32 cellular contexts compared by ENCODE assay signal in the genomic region with DNA sequence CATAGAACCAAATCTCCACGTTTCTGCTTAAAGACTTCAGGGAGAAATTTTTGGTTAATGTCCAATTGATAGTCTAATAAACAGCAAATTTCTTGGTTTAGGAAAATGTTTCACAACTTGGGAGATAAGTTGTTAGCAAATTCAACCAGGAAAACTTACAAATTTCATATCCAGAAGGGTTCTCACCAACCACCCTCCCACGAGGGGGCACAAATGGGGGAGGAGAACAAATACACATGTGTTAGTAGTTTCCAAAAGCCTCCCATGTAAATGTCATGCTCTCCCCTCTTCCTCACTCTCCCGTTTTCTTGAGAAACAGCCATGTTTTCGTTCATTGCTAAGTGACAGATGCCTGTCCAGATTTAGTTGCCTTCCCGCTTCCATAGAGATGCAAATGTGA.
"Had no signal": no experiment of that assay in that cellular context is flagged by ENCODE, and none has a peak within 500 bp of the region (broad histone marks: within the 10 kb centered on the region; RNA-seq: fewer than 3 reads in every experiment).

No MANE protein-coding gene starts in this region.

- H3K4me3 ChIP-seq: neural progenitor cell, ovary, psoas muscle, right atrium auricular region, skin epidermis, smooth muscle cell, spleen, suprapubic skin, testis, tibial artery, transverse colon, upper lobe of right lung, uterus had no signal

- H3K36me3 Mint-ChIP-seq: natural killer cell had no signal

- ATAC-seq: naive thymus-derived CD4-positive, alpha-beta T cell; natural killer cell; psoas muscle; sciatic nerve; stimulated activated memory B cell treated with anti-CD40 and anti-IgM and Interleukin-4, amounts not matched to agents 10 μg/mL and 1 μg/mL and 100 μg/mL, for 72 hours; stimulated activated naive CD8-positive, alpha-beta T cell treated with anti-CD3 and anti-CD28 coated beads, Interleukin-15, amount 100 ng/mL, for 72 hours; stimulated activated naive CD8-positive, alpha-beta T cell treated with anti-CD3 and anti-CD28 coated beads, Interleukin-15, Interleukin-2, amounts not matched to agents 100 U/mL and 50 U/mL, for 24 hours; upper lobe of right lung had no signal

- H3K4me2 ChIP-seq: neural progenitor cell, smooth muscle cell had no signal

- H3K27ac ChIP-seq: neural progenitor cell, parathyroid adenoma, psoas muscle, right atrium auricular region, skin epidermis, spleen, suprapubic skin, testis, tibial artery, transverse colon, upper lobe of right lung, uterus had no signal

- H3K79me2 ChIP-seq: parathyroid adenoma had no signal

- H3K4me1 Mint-ChIP-seq: naive thymus-derived CD4-positive, alpha-beta T cell; natural killer cell; nephron; neural progenitor cell; stimulated activated memory B cell treated with anti-CD40 and anti-IgM and Interleukin-4, amounts not matched to agents 10 μg/mL and 1 μg/mL and 100 μg/mL, for 72 hours; stimulated activated naive CD8-positive, alpha-beta T cell treated with anti-CD3 and anti-CD28 coated beads, Interleukin-15, amount 100 ng/mL, for 72 hours had no signal

- H3K9me3 Mint-ChIP-seq: nephron had no signal

- H3K9ac ChIP-seq: neural progenitor cell, parathyroid adenoma had no signal

- H3K27ac Mint-ChIP-seq: naive thymus-derived CD4-positive, alpha-beta T cell; natural killer cell; nephron; neural progenitor cell; progenitor cell of endocrine pancreas; stimulated activated memory B cell treated with anti-CD40 and anti-IgM and Interleukin-4, amounts not matched to agents 10 μg/mL and 1 μg/mL and 100 μg/mL, for 72 hours; stimulated activated naive CD8-positive, alpha-beta T cell treated with anti-CD3 and anti-CD28 coated beads, Interleukin-15, amount 100 ng/mL, for 72 hours; type B pancreatic cell had no signal

- H3K9me3 ChIP-seq: ovary, psoas muscle, right atrium auricular region, suprapubic skin, testis, tibial artery, transverse colon, upper lobe of right lung, uterus had no signal

- H3K27me3 ChIP-seq: neural progenitor cell, ovary, right atrium auricular region, suprapubic skin, testis, tibial artery, transverse colon, upper lobe of right lung, uterus had no signal

- H2AFZ ChIP-seq: neural progenitor cell, parathyroid adenoma had no signal

- H3K27me3 Mint-ChIP-seq: progenitor cell of endocrine pancreas, type B pancreatic cell had no signal

- DNase-seq: naive thymus-derived CD4-positive, alpha-beta T cell; natural killer cell; occipital lobe; psoas muscle; retina; spleen; stimulated activated CD4-positive, alpha-beta T cell treated with anti-CD3 and anti-CD28 coated beads, Interleukin-12 subunit alpha, Interleukin-12 subunit beta, amount 100 ng/mL, for 4 hours; stimulated activated CD4-positive, alpha-beta T cell treated with anti-CD3 and anti-CD28 coated beads, Interleukin-1b, Interleukin-23, amount 100 ng/mL, for 48 hours; stimulated activated CD4-positive, alpha-beta T cell treated with anti-CD3 and anti-CD28 coated beads, Interleukin-4, amount 100 ng/mL, for 1 hour; stimulated activated CD4-positive, alpha-beta T cell treated with anti-CD3 and anti-CD28 coated beads, Interleukin-4, amount 100 ng/mL, for 4 hours; stimulated activated CD8-positive, alpha-beta memory T cell treated with anti-CD3 and anti-CD28 coated beads, Interleukin-4, amount 100 ng/mL, for 48 hours; stimulated activated naive CD4-positive, alpha-beta T cell; stimulated activated naive CD8-positive, alpha-beta T cell treated with anti-CD3 and anti-CD28 coated beads, Interleukin-15, amount 100 ng/mL, for 72 hours; stimulated activated naive CD8-positive, alpha-beta T cell treated with anti-CD3 and anti-CD28 coated beads, Interleukin-15, Interleukin-2, amounts not matched to agents 100 U/mL and 50 U/mL, for 24 hours; substantia nigra; testis; tibial artery; transverse colon; upper lobe of right lung; uterus had no signal

- H3K4me1 ChIP-seq: neural progenitor cell, parathyroid adenoma, right atrium auricular region, spleen, suprapubic skin, testis, tibial artery, transverse colon, uterus had no signal

- H3K4me3 Mint-ChIP-seq: naive thymus-derived CD4-positive, alpha-beta T cell; natural killer cell; nephron; neural progenitor cell; stimulated activated memory B cell treated with anti-CD40 and anti-IgM and Interleukin-4, amounts not matched to agents 10 μg/mL and 1 μg/mL and 100 μg/mL, for 72 hours; stimulated activated naive CD8-positive, alpha-beta T cell treated with anti-CD3 and anti-CD28 coated beads, Interleukin-15, amount 100 ng/mL, for 72 hours; type B pancreatic cell had no signal

- H3K36me3 ChIP-seq: neural progenitor cell, ovary, right atrium auricular region, spleen, suprapubic skin, tibial artery, transverse colon, upper lobe of right lung, uterus had no signal
